In genomic region chr20:56324806-56325205, GRCh38 we compare ENCODE assay signal across 20 cellular contexts. TPM values are rescaled to one million over a fixed set of nuclear protein-coding genes. Genes with fewer than 3 reads are reported as not detected.
DNase-seq lines count a peak whose midpoint lies in the region; ATAC-seq, FAIRE-seq and TF ChIP-seq lines count a peak whose summit lies in the region.
"Had no signal": no experiment of that assay in that cellular context is flagged by ENCODE, and none has a peak within 500 bp of the region (broad histone marks: within the 10 kb centered on the region; RNA-seq: fewer than 3 reads in every experiment).

No MANE protein-coding gene starts in this region.

- TF ChIP-seq POLR2A in HepG2 (IDR thresholded peaks at IDR 0.05; ENCODE audit: insufficient read depth in 1 of 2, low read depth in 2 of 2, low read length in 2 of 2) (no peak), right lobe of liver (IDR thresholded peaks at IDR 0.05) (no peak)

- no peaks in the 10 kb centered on the region for H3K9me3 ChIP-seq in HepG2 (ENCODE audit: low read length)
- no peaks in the 10 kb centered on the region for H3K9me3 ChIP-seq in right lobe of liver
- H3K9me3 ChIP-seq in pancreas = no peaks in the 10 kb centered on the region
- H3K9me3 ChIP-seq: A549; BLaER1 treated with 17β-estradiol and CSF1 and Interleukin-3, amounts not matched to agents 10 nM and 100 nM had no signal

- POLR2A ChIA-PET in HepG2 (lab: Yijun Ruan, JAX) = no interaction called here

- H4K20me1 ChIP-seq in HepG2 (ENCODE audit: insufficient read depth, low read length) = no peaks in the 10 kb centered on the region
- H4K20me1 ChIP-seq: BLaER1 treated with 17β-estradiol and CSF1 and Interleukin-3, amounts not matched to agents 10 nM and 100 nM had no signal

- FAIRE-seq in HepG2 (lab: Jason Lieb, UNC) (no peak), bronchial epithelial cell (lab: Jason Lieb, UNC) (no peak), pancreas (lab: Jason Lieb, UNC) (no peak)
- FAIRE-seq: A549, D721Med, G401.6, GM12891, GM19239 had no signal

- TF ChIP-seq CTCF in HepG2 (CRISPR knock-in tag; IDR thresholded peaks at IDR 0.05) (no peak), right lobe of liver (IDR thresholded peaks at IDR 0.05) (no peak), bronchial epithelial cell (IDR thresholded peaks at IDR 0.05; ENCODE audit: insufficient read depth, low read length, severe bottlenecking) (no peak), pancreas (IDR thresholded peaks at IDR 0.05) (no peak)

- in situ Hi-C loops in HepG2 (cut with HindIII; ENCODE audit: extremely low pct_ligation_motif_present, low pct_unique_long_range_greater_than_20kb) = no loop called here

- CTCF ChIA-PET in HepG2 (lab: Yijun Ruan, JAX; ENCODE audit: low intra/inter-chr PET ratio, low total read pairs) = no interaction called here

- H3K4me3 ChIP-seq in HepG2 (replicated peaks in 1 of 3; ENCODE audit: insufficient read depth in 1 of 3, low read depth in 2 of 3, low read length in 3 of 3) (no peak overlapping the region), right lobe of liver (no peak overlapping the region), bronchial epithelial cell (ENCODE audit: low read depth, low read length) (no peak overlapping the region), pancreas (no peak overlapping the region)
- H3K4me3 ChIP-seq: A549; BLaER1 treated with 17β-estradiol and CSF1 and Interleukin-3, amounts not matched to agents 10 nM and 100 nM had no signal

- H3K27me3 ChIP-seq in HepG2 (ENCODE audit: control insufficient read depth in 1 of 2, insufficient read depth in 2 of 2, low read length in 2 of 2) = peaks cover 0 to 5% of the 10 kb centered on the region in 2 experiments; a peak in 1 of 5 replicates
- no peaks in the 10 kb centered on the region for H3K27me3 ChIP-seq in right lobe of liver
- H3K27me3 ChIP-seq in bronchial epithelial cell (ENCODE audit: control insufficient read depth, insufficient read depth, low read length) = no peaks in the 10 kb centered on the region
- no peaks in the 10 kb centered on the region for H3K27me3 ChIP-seq in pancreas
- H3K27me3 ChIP-seq: BLaER1 treated with 17β-estradiol and CSF1 and Interleukin-3, amounts not matched to agents 10 nM and 100 nM had no signal

- H3K4me1 ChIP-seq in HepG2 (ENCODE audit: insufficient read depth, low read length) = no peaks in the 10 kb centered on the region
- no peaks in the 10 kb centered on the region for H3K4me1 ChIP-seq in right lobe of liver
- no peaks in the 10 kb centered on the region for H3K4me1 ChIP-seq in pancreas
- H3K4me1 ChIP-seq: A549; BLaER1 treated with 17β-estradiol and CSF1 and Interleukin-3, amounts not matched to agents 10 nM and 100 nM; Caco-2 had no signal

- H3K36me3 ChIP-seq in HepG2 (replicated peaks in 1 of 2; ENCODE audit: control insufficient read depth in 1 of 2, insufficient read depth in 2 of 2, low read length in 2 of 2) (no peaks in the 10 kb centered on the region), right lobe of liver (no peaks in the 10 kb centered on the region), bronchial epithelial cell (ENCODE audit: control insufficient read depth, insufficient read depth, low read length) (no peaks in the 10 kb centered on the region), pancreas (no peaks in the 10 kb centered on the region)
- H3K36me3 ChIP-seq: BLaER1 treated with 17β-estradiol and CSF1 and Interleukin-3, amounts not matched to agents 10 nM and 100 nM had no signal

- H3K79me2 ChIP-seq in HepG2 (ENCODE audit: insufficient read depth, low read length) = no peaks in the 10 kb centered on the region

- DNase-seq in HepG2 (ENCODE audit: low spot score) = no peak
- DNase-seq in right lobe of liver = no peak
- DNase-seq in bronchial epithelial cell (ENCODE audit: low read depth) = peak; percentile 13
- DNase-seq in pancreas = no peak
- DNase-seq in substantia nigra (lab: John Stamatoyannopoulos, UW) = no peak
- DNase-seq: AML-193; Caco-2; Calu3; CD4-positive, alpha-beta T cell; CD8-positive, alpha-beta T cell; DMS79 treated with DMSO at 0.1 percent for 48 hours; GF-D8 had no signal

- intact Hi-C loops in HepG2 (cut with micrococcal nuclease; ENCODE audit: unreplicated experiment) (no loop called here), right lobe of liver (cut with DNase I) (no loop called here), pancreas (cut with DNase I) (no loop called here)

- no peak overlapping the region for H3K9ac ChIP-seq in HepG2 (ENCODE audit: insufficient read depth, low read depth, low read length)
- H3K9ac ChIP-seq: BLaER1 treated with 17β-estradiol and CSF1 and Interleukin-3, amounts not matched to agents 10 nM and 100 nM had no signal

- ATAC-seq in HepG2 (no peak), right lobe of liver (no peak), pancreas (no peak)
- ATAC-seq: A549; CD8-positive, alpha-beta T cell had no signal

- TF ChIP-seq RAD21 in HepG2 (CRISPR knock-in tag; IDR thresholded peaks at IDR 0.05) = no peak

- no TSS peak for BruUV-seq in HepG2 (replicated peaks; lab: Mats Ljungman, UMichigan)

- H3K27ac ChIP-seq in HepG2 (ENCODE audit: extremely low read length, insufficient read depth, low read length) (no peak overlapping the region), right lobe of liver (no peak overlapping the region), pancreas (no peak overlapping the region), substantia nigra (ENCODE audit: low read depth, low read length, poor library complexity, severe bottlenecking) (no peak overlapping the region)
- H3K27ac ChIP-seq: 22Rv1; A549; BLaER1 treated with 17β-estradiol and CSF1 and Interleukin-3, amounts not matched to agents 10 nM and 100 nM; C4-2B had no signal

- TF ChIP-seq EP300 in HepG2 (IDR thresholded peaks at IDR 0.05; ENCODE audit: low read depth in 2 of 2, low read length in 2 of 2) = no peak
- TF ChIP-seq EP300 in HepG2 (CRISPR knock-in tag; IDR thresholded peaks at IDR 0.05; ENCODE audit: borderline replicate concordance) = no peak

- no peak overlapping the region for H3K4me2 ChIP-seq in HepG2 (ENCODE audit: low read depth, low read length)
- H3K4me2 ChIP-seq: A549; BLaER1 treated with 17β-estradiol and CSF1 and Interleukin-3, amounts not matched to agents 10 nM and 100 nM had no signal

- no peak overlapping the region for H2AFZ ChIP-seq in HepG2 (ENCODE audit: low read length)

TF ChIP-seq in HepG2, 621 proteins besides CTCF, POLR2A, EP300 and RAD21:
- TF ChIP-seq TCF7 (IDR thresholded peaks at IDR 0.05; ENCODE audit: low read depth) (no peak), FOXJ3 (CRISPR knock-in tag; IDR thresholded peaks at IDR 0.05; ENCODE audit: borderline replicate concordance) (no peak), ZKSCAN8 (CRISPR knock-in tag; IDR thresholded peaks at IDR 0.05; ENCODE audit: borderline replicate concordance) (no peak), SRSF9 (IDR thresholded peaks at IDR 0.05; ENCODE audit: borderline replicate concordance, insufficient read depth, low read depth, low read length, poor library complexity, severe bottlenecking) (no peak), CEBPB (IDR thresholded peaks at IDR 0.05; ENCODE audit: borderline replicate concordance, low read depth, low read length) (peak; percentile 95)

RNA-seq across cellular contexts. Expression of gene FAM210B, which starts 34.0 kb away (rescaled TPM):
- total RNA-seq in HepG2 (2016; rRNA removed; fragmentation: Illumina TruSeq; extraction: Trizol) = 75.9 and 88.4 TPM in 2 replicates
- total RNA-seq in HepG2 (2016; cell fraction: cytosol; rRNA removed; fragmentation: Illumina TruSeq; extraction: Trizol; ENCODE audit: low read depth) = 43.4 and 46.3 TPM in 2 replicates
- 80.4 and 87.7 TPM in 2 replicates for total RNA-seq in HepG2 (2016; cell fraction: insoluble cytoplasmic fraction; rRNA removed; fragmentation: Illumina TruSeq; extraction: Trizol)
- 112 and 113 TPM in 2 replicates for total RNA-seq in HepG2 (2016; cell fraction: membrane; rRNA removed; fragmentation: Illumina TruSeq; extraction: Trizol)
- 48.9 and 57.6 TPM in 2 replicates for total RNA-seq in HepG2 (2016; cell fraction: nucleus; rRNA removed; fragmentation: Illumina TruSeq; extraction: Trizol)
- polyA plus RNA-seq in HepG2 (2011; rRNA removed) = 107 and 111 TPM in 2 replicates
- polyA plus RNA-seq in HepG2 (2011; cell fraction: cytosol; rRNA removed) = 81.6 and 121 TPM in 2 replicates
- polyA plus RNA-seq in HepG2 (2011; cell fraction: nucleus; rRNA removed) = 21.7 and 28.8 TPM in 2 replicates
- polyA plus RNA-seq in HepG2 (2012) = 87.6 and 100 TPM in 2 replicates
- polyA plus RNA-seq in HepG2 (2016; cell fraction: cytosol; fragmentation: Illumina TruSeq; extraction: Trizol; ENCODE audit: low read depth) = 74.9 and 84.3 TPM in 2 replicates
- 128 and 133 TPM in 2 replicates for polyA plus RNA-seq in HepG2 (2016; cell fraction: insoluble cytoplasmic fraction; fragmentation: Illumina TruSeq; extraction: Trizol; ENCODE audit: low read depth)
- 136 and 137 TPM in 2 replicates for polyA plus RNA-seq in HepG2 (2016; cell fraction: membrane; fragmentation: Illumina TruSeq; extraction: Trizol; ENCODE audit: low read depth)
- 94.3 and 100 TPM in 2 replicates for polyA plus RNA-seq in HepG2 (2016; cell fraction: nucleus; fragmentation: Illumina TruSeq; extraction: Trizol; ENCODE audit: insufficient read depth, low read depth)
- 14.9 and 72.3 TPM in 2 replicates for polyA minus RNA-seq in HepG2 (2011; rRNA and poly(A)+ RNA removed; ENCODE audit: low replicate concordance)
- 60.3 and 67.3 TPM in 2 replicates for polyA minus RNA-seq in HepG2 (2011; cell fraction: cytosol; rRNA and poly(A)+ RNA removed)
- 45.2 and 49.0 TPM in 2 replicates for polyA minus RNA-seq in HepG2 (2011; cell fraction: nucleus; rRNA and poly(A)+ RNA removed)
- 10 to 100 TPM; 31.6 to 66.5 (median 42.8) TPM for total RNA-seq in right lobe of liver
- 9.3 and 18.7 TPM in 2 replicates for total RNA-seq in bronchial epithelial cell
- total RNA-seq in pancreas = 10 to 100 TPM; 15.3 to 28.2 (median 24.8) TPM
- 10 to 100 TPM; 13.1 to 29.6 TPM for polyA plus RNA-seq in pancreas
